Comparison of ENCODE assay signal across 9 cellular contexts in the genomic region with DNA sequence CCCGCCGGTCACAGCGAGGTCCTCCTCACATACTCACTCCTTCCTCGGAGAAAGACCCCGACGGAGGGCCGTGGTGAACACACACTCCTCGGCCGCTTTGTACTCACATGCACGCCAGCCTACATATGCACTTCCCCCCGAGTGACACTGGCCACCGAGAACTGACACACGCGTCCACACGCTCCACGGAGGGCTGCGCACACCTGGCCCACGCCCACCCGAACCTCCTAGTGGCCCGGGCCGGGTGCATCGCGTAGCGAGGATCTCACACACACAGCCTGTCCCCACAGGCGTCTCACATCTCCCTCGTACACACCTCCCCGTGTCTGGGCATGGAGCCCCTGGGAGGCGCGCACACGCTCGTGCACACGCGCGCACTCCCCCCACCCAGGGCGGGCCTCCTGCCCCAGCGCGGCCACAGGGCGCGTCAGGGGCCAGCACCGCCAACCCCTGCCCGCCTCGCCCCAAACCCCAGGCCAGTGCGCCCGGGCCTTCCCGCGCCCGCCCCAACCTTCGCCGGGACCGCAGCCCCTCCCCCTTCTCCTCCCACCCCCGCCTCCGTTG. TPM values are rescaled to one million over a fixed set of nuclear protein-coding genes. Genes with fewer than 3 reads are reported as not detected.
A peak's percentile ranks its signal among the peaks of the same experiment; 100 is the strongest.
DNase-seq lines count a peak whose midpoint lies in the region; ATAC-seq, FAIRE-seq and TF ChIP-seq lines count a peak whose summit lies in the region.
"Had no signal": no experiment of that assay in that cellular context is flagged by ENCODE, and none has a peak within 500 bp of the region (broad histone marks: within the 10 kb centered on the region; RNA-seq: fewer than 3 reads in every experiment).

No MANE protein-coding gene starts in this region.

- peak overlapping the region in 6 of 7 donors; percentile 48 to 81 (median 73) for H3K4me3 Mint-ChIP-seq in CD8-positive, alpha-beta memory T cell

- H3K9me3 Mint-ChIP-seq in CD8-positive, alpha-beta memory T cell: peaks cover 0 to 2% (median 0%) of the 10 kb centered on the region in 5 donors

- no peak overlapping the region for H3K27ac Mint-ChIP-seq in CD8-positive, alpha-beta memory T cell

- H3K27me3 Mint-ChIP-seq in CD8-positive, alpha-beta memory T cell: peaks cover 31 to 42% of the 10 kb centered on the region in 2 donors

- TF ChIP-seq EP300 in suprapubic skin (IDR thresholded peaks at IDR 0.05): no peak

- H3K4me1 ChIP-seq in CD8-positive, alpha-beta memory T cell (ENCODE audit: insufficient read depth, low read length): no peaks in the 10 kb centered on the region
- peaks cover 5% of the 10 kb centered on the region for H3K4me1 ChIP-seq in HUES6 (ENCODE audit: control insufficient read depth, insufficient read depth, low read length)
- H3K4me1 ChIP-seq in liver (ENCODE audit: control insufficient read depth in 4 of 4, insufficient read depth in 4 of 4, low read length in 3 of 4): peaks cover 4 to 15% (median 9%) of the 10 kb centered on the region in 4 donors
- H3K4me1 ChIP-seq in suprapubic skin: peaks cover 25% of the 10 kb centered on the region

- ATAC-seq in GM18520 (IDR thresholded peaks at IDR 0.05; ENCODE audit: unreplicated experiment) (no peak), GM18909 (IDR thresholded peaks at IDR 0.05; ENCODE audit: poor library complexity, unreplicated experiment) (no peak)

- CTCF ChIA-PET in CD8-positive, alpha-beta memory T cell (lab: Charles Lee): no interaction called here

- no peaks in the 10 kb centered on the region for H3K9me3 ChIP-seq in CD8-positive, alpha-beta memory T cell (ENCODE audit: low read length)
- H3K9me3 ChIP-seq in HUES6 (ENCODE audit: control insufficient read depth, insufficient read depth, low read depth, low read length): no peaks in the 10 kb centered on the region
- no peaks in the 10 kb centered on the region for H3K9me3 ChIP-seq in liver (ENCODE audit: control insufficient read depth in 4 of 4, low read length in 3 of 4)
- H3K9me3 ChIP-seq in suprapubic skin: no peaks in the 10 kb centered on the region

- POLR2A ChIA-PET in CD8-positive, alpha-beta memory T cell (lab: Charles Lee): no interaction called here

- no peak for DNase-seq in CD8-positive, alpha-beta memory T cell
- DNase-seq in bronchial epithelial cell (ENCODE audit: low read depth): no peak
- peak in 1 of 2 donors; percentile 65 for DNase-seq in suprapubic skin (ENCODE audit: low spot score in 2 of 2)
- DNase-seq in mesenteric fat pad (ENCODE audit: low spot score): no peak

- peaks cover 4 to 7% (median 7%) of the 10 kb centered on the region in 3 donors for H3K4me1 Mint-ChIP-seq in CD8-positive, alpha-beta memory T cell

- H3K36me3 ChIP-seq in CD8-positive, alpha-beta memory T cell (ENCODE audit: insufficient read depth, low read length): no peaks in the 10 kb centered on the region
- H3K36me3 ChIP-seq in HUES6 (ENCODE audit: control insufficient read depth, insufficient read depth, low read length): no peaks in the 10 kb centered on the region
- H3K36me3 ChIP-seq in bronchial epithelial cell (ENCODE audit: control insufficient read depth, insufficient read depth, low read length): no peaks in the 10 kb centered on the region
- no peaks in the 10 kb centered on the region for H3K36me3 ChIP-seq in liver (ENCODE audit: control insufficient read depth in 4 of 4, insufficient read depth in 3 of 4, low read depth in 1 of 4, low read length in 3 of 4)
- no peaks in the 10 kb centered on the region for H3K36me3 ChIP-seq in suprapubic skin

- H3K27me3 ChIP-seq in CD8-positive, alpha-beta memory T cell (ENCODE audit: insufficient read depth, low read length, poor library complexity, severe bottlenecking): peaks cover 26% of the 10 kb centered on the region
- H3K27me3 ChIP-seq in HUES6 (ENCODE audit: control insufficient read depth, insufficient read depth, low read length) (peaks cover 56% of the 10 kb centered on the region), bronchial epithelial cell (ENCODE audit: control insufficient read depth, insufficient read depth, low read length) (peaks cover 44% of the 10 kb centered on the region), liver (ENCODE audit: control insufficient read depth in 4 of 4, insufficient read depth in 4 of 4, low read length in 3 of 4) (peaks cover 0 to 16% (median 3%) of the 10 kb centered on the region in 4 donors), suprapubic skin (peaks cover 15% of the 10 kb centered on the region)

- TF ChIP-seq RAD21 in liver (IDR thresholded peaks at IDR 0.05): no peak

- no peak overlapping the region for H3K4me3 ChIP-seq in CD8-positive, alpha-beta memory T cell (ENCODE audit: low read length)
- H3K4me3 ChIP-seq in HUES6 (ENCODE audit: low read depth, low read length) (peak overlapping the region; percentile 80), bronchial epithelial cell (ENCODE audit: low read depth, low read length) (peak overlapping the region; percentile 31), liver (ENCODE audit: low read depth in 1 of 3, low read length in 3 of 3) (peak overlapping the region; percentile 18 to 70 (median 41)), suprapubic skin (peak overlapping the region; percentile 75)

- no peak for TF ChIP-seq CTCF in bronchial epithelial cell (IDR thresholded peaks at IDR 0.05; ENCODE audit: insufficient read depth, low read length, severe bottlenecking)
- no peak for TF ChIP-seq CTCF in liver (IDR thresholded peaks at IDR 0.05; ENCODE audit: low read depth, low read length, missing input control)
- no peak for TF ChIP-seq CTCF in suprapubic skin (IDR thresholded peaks at IDR 0.05)

- no peak overlapping the region for H3K27ac ChIP-seq in CD8-positive, alpha-beta memory T cell (ENCODE audit: low read depth, low read length)
- H3K27ac ChIP-seq in HUES6 (ENCODE audit: low read depth, low read length): no peak overlapping the region
- H3K27ac ChIP-seq in liver (ENCODE audit: low read depth in 1 of 2, low read length in 2 of 2): no peak overlapping the region
- peak overlapping the region; percentile 84 for H3K27ac ChIP-seq in suprapubic skin

- H3K36me3 Mint-ChIP-seq in CD8-positive, alpha-beta memory T cell: no peaks in the 10 kb centered on the region

- H3K9ac ChIP-seq in HUES6 (ENCODE audit: low read length) (peak overlapping the region; percentile 59), liver (ENCODE audit: low read depth in 1 of 2, low read length in 2 of 2) (no peak overlapping the region)

- WGBS in liver: 7% methylated on average over 52 of the region's 52 CpGs
- WGBS in suprapubic skin: 2% methylated on average over 22 of the region's 52 CpGs

- no peak for TF ChIP-seq POLR2A in suprapubic skin (IDR thresholded peaks at IDR 0.05)

- no peak for FAIRE-seq in bronchial epithelial cell (lab: Jason Lieb, UNC)
- FAIRE-seq: islet of Langerhans had no signal

TF ChIP-seq in liver, 16 proteins besides CTCF, POLR2A, EP300 and RAD21:
- no peak for TF ChIP-seq YY1 (IDR thresholded peaks at IDR 0.05)
- TF ChIP-seq, protein P1, sequence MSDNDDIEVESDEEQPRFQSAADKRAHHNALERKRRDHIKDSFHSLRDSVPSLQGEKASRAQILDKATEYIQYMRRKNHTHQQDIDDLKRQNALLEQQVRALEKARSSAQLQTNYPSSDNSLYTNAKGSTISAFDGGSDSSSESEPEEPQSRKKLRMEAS (IDR thresholded peaks at IDR 0.05): no peak
TF ChIP-seq in liver: peak in this region for 0.

RNA-seq across cellular contexts. Expression of gene C3orf70, which starts 0.4 kb away (rescaled TPM):
- total RNA-seq in CD8-positive, alpha-beta memory T cell: under 1 TPM in 1 of 2 experiments, not detected in 1; 0.07 TPM
- not detected for polyA plus RNA-seq in CD8-positive, alpha-beta memory T cell
- total RNA-seq in bronchial epithelial cell (under 0.01 TPM in 1 of 2 replicates, not detected in the other), liver (under 1 TPM; 0.59 to 0.79 TPM), suprapubic skin (1 to 10 TPM; 3.6 to 8.5 (median 5.0) TPM), mesenteric fat pad (2.9 TPM)
- under 1 TPM; 0.15 to 0.24 TPM for polyA plus RNA-seq in liver
